Comparison of ENCODE assay signal across 11 cellular contexts in genomic region chr12:116745554-116745953, GRCh38.
"Had no signal": no experiment of that assay in that cellular context is flagged by ENCODE, and none has a peak within 500 bp of the region (broad histone marks: within the 10 kb centered on the region; RNA-seq: fewer than 3 reads in every experiment).

No MANE protein-coding gene starts in this region.

- H3K4me2 ChIP-seq: GM23338 had no signal

- ATAC-seq: GM23338, HCT116 had no signal

- H3K9ac ChIP-seq: GM23248 had no signal

- H2AFZ ChIP-seq: GM23248, GM23338 had no signal

- DNase-seq: GM23248, GOT3, H7, H9, HCEC 1CT, HFFc6 had no signal

- H3K27ac ChIP-seq: GM23248 had no signal

- H3K4me3 ChIP-seq: GM23248, GM23338, HAP-1 had no signal

- FAIRE-seq: H1, H54 had no signal

- H3K4me1 ChIP-seq: HAP-1 had no signal

- H3K9me3 ChIP-seq: HAP-1 had no signal
